ENCODE assay signal across 28 cellular contexts in genomic region chr10:69941730-69942129, GRCh38.
"Had no signal": no experiment of that assay in that cellular context is flagged by ENCODE, and none has a peak within 500 bp of the region (broad histone marks: within the 10 kb centered on the region; RNA-seq: fewer than 3 reads in every experiment).

No MANE protein-coding gene starts in this region.

- H3K36me3 ChIP-seq: colonic mucosa, esophagus muscularis mucosa, esophagus squamous epithelium, gastrocnemius medialis, gastroesophageal sphincter, heart left ventricle had no signal

- DNase-seq: colonic mucosa; cortex of kidney; dermis blood vessel endothelial cell; dorsolateral prefrontal cortex; effector CD4-positive, alpha-beta T cell; effector CD8-positive, alpha-beta T cell; effector memory CD4-positive, alpha-beta T cell; effector memory CD8-positive, alpha-beta T cell; endodermal cell; erythroblast; esophagus squamous epithelium; foreskin fibroblast; foreskin keratinocyte; foreskin melanocyte; gastrocnemius medialis; glutamatergic neuron; head of caudate nucleus; heart left ventricle; heart right ventricle had no signal

- H3K4me3 ChIP-seq: colonic mucosa, coronary artery, dorsolateral prefrontal cortex, esophagus muscularis mucosa, esophagus squamous epithelium, gastrocnemius medialis, gastroesophageal sphincter, heart left ventricle, heart right ventricle had no signal

- FAIRE-seq: colon, endometrium, endothelial cell of umbilical vein, frontal cortex had no signal

- H3K27ac ChIP-seq: colonic mucosa, coronary artery, dorsolateral prefrontal cortex, epithelial cell of prostate, esophagus muscularis mucosa, esophagus squamous epithelium, foreskin keratinocyte, gastrocnemius medialis, gastroesophageal sphincter, heart left ventricle, heart right ventricle had no signal

- ATAC-seq: effector memory CD8-positive, alpha-beta T cell; esophagus mucosa; foreskin keratinocyte; gastrocnemius medialis; gastroesophageal sphincter; heart left ventricle; heart right ventricle had no signal

- H3K4me1 ChIP-seq: colonic mucosa, esophagus muscularis mucosa, esophagus squamous epithelium, foreskin keratinocyte, gastroesophageal sphincter had no signal

- H3K9me3 ChIP-seq: colonic mucosa, esophagus squamous epithelium, gastrocnemius medialis had no signal

- H3K27me3 ChIP-seq: colonic mucosa, esophagus muscularis mucosa, esophagus squamous epithelium, gastrocnemius medialis, gastroesophageal sphincter, heart left ventricle, heart right ventricle had no signal
